In the genomic region with DNA sequence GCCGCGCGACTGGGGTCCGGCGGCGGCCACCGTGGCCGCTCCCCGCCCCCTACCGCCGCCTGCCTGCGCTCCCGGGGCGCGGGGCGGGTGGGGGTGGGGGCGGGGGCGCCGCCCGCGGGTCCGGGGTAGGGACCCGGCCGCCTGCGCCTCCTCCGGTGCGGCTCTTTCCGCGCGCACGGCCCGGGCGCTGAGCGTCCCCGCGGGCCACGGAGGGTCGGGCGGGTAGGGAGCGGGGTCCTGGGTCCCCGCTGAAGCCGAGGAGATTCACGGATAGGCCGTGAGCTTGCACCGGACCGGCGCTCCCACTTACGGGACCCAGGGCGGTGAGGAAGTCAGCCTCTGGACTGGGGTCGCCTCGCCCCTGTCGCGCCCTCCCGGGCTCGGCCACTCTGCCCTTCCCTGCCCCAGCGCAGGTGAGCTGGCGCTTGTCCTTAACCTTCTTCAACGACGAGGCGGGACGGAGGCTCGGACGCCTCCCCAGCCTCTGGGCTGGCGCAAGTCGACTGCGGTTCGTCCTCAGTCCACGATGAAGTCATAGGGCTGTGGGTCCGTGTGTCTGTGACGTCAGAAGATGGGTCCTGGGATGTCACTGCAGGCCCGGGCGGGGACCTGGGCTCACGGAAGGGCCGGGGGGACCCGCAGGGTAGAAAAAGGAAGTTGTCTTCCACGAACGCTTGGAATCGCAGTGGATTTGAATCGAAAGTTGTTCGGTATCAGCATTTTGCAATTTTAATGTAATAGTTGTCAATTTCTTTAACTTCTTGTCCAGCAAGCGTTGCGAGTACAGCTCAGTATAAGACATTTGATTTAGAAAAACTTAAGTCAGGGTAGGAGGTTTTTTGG, we compare ENCODE assay signal across 8 cellular contexts. TPM values are rescaled to one million over a fixed set of nuclear protein-coding genes. Genes with fewer than 3 reads are reported as not detected.
DNase-seq lines count a peak whose midpoint lies in the region; ATAC-seq and TF ChIP-seq lines count a peak whose summit lies in the region.

No MANE protein-coding gene starts in this region.

- no peaks in the 10 kb centered on the region for H3K9me2 ChIP-seq in hepatocyte (replicated peaks; ENCODE audit: insufficient read depth)

- no peak overlapping the region for H2AFZ ChIP-seq in hepatocyte

- H3K4me3 ChIP-seq in astrocyte of the cerebellum (ENCODE audit: low read depth, low read length) (peak overlapping the region; percentile 79), hepatocyte (peak overlapping the region; percentile 53)

- peaks cover 26% of the 10 kb centered on the region for H3K4me1 ChIP-seq in hepatocyte (ENCODE audit: insufficient read depth)

- peak overlapping the region; percentile 98 for H3K27ac ChIP-seq in hepatocyte

- H3K27me3 ChIP-seq in hepatocyte = no peaks in the 10 kb centered on the region

- in situ Hi-C loops in GM13977 (cut with MboI; ENCODE audit: low pct_unique_long_range_greater_than_20kb, low sequenced_read_pairs, unreplicated experiment) (loop anchor here (25.0 kb wide), 1 partner anchor 91 kb away; no protein-coding TSS in a partner anchor), astrocyte of the cerebellum (cut with HindIII; ENCODE audit: low sequenced_read_pairs) (no loop called here)

- WGBS in hepatocyte (ENCODE audit: low lambda C conversion rate, missing lambda C conversion rate) = 2% methylated on average over 35 of the region's 82 CpGs

- no peaks in the 10 kb centered on the region for H3K9me3 ChIP-seq in hepatocyte (ENCODE audit: low read depth)

- peaks cover 44% of the 10 kb centered on the region for H4K20me1 ChIP-seq in hepatocyte (ENCODE audit: insufficient read depth, poor library complexity, severe bottlenecking)

- DNase-seq in GM13977 (ENCODE audit: low spot score) (peak; percentile 87), NCI-H1092 (lab: John Stamatoyannopoulos, UW) (peak; percentile 45), T-helper 22 cell (ENCODE audit: low read depth) (peak; percentile 31), astrocyte of the cerebellum (ENCODE audit: low read depth) (peak; percentile 37), hepatocyte (ENCODE audit: low spot score) (peak; percentile 91), renal cortical epithelial cell (ENCODE audit: low read depth) (peak; percentile 55), superior temporal gyrus (ENCODE audit: extremely low spot score) (no peak)

- H3K79me2 ChIP-seq in hepatocyte = peaks cover 52% of the 10 kb centered on the region

- no peaks in the 10 kb centered on the region for H3K36me3 ChIP-seq in hepatocyte (replicated peaks; ENCODE audit: insufficient read depth, low read depth)

- ATAC-seq in HG02623 (IDR thresholded peaks at IDR 0.05; ENCODE audit: unreplicated experiment) = peak; percentile 33

- no peak for TF ChIP-seq CTCF in GM13977 (IDR thresholded peaks at IDR 0.05; ENCODE audit: extremely low read depth, insufficient read depth, missing control alignments)
- no peak for TF ChIP-seq CTCF in astrocyte of the cerebellum (IDR thresholded peaks at IDR 0.05; ENCODE audit: low read depth, low read length, missing control alignments)
- no peak for TF ChIP-seq CTCF in hepatocyte (IDR thresholded peaks at IDR 0.05; ENCODE audit: poor library complexity)

- peak overlapping the region; percentile 77 for H3K4me2 ChIP-seq in hepatocyte

RNA-seq across cellular contexts. Expression of a gene that starts 0.6 kb away (rescaled TPM):
- total RNA-seq in hepatocyte = 45.9 and 46.5 TPM in 2 replicates
- polyA plus RNA-seq in hepatocyte = 27.5 and 31.6 TPM in 2 replicates
- total RNA-seq in renal cortical epithelial cell = 29.0 and 40.2 TPM in 2 replicates
